In genomic region chr19:12778905-12779161, GRCh38 we compare ENCODE assay signal across 10 cellular contexts. TPM values are rescaled to one million over a fixed set of nuclear protein-coding genes. Genes with fewer than 3 reads are reported as not detected.
DNase-seq lines count a peak whose midpoint lies in the region; ATAC-seq, FAIRE-seq and TF ChIP-seq lines count a peak whose summit lies in the region.
"Had no signal": no experiment of that assay in that cellular context is flagged by ENCODE, and none has a peak within 500 bp of the region (broad histone marks: within the 10 kb centered on the region; RNA-seq: fewer than 3 reads in every experiment).

No MANE protein-coding gene starts in this region.

- FAIRE-seq in H54 (lab: Jason Lieb, UNC) = no peak

- peak overlapping the region; percentile 98 for H3K4me2 ChIP-seq in Loucy (ENCODE audit: low read depth, low read length, poor library complexity, severe bottlenecking)

- H3K4me1 ChIP-seq in Loucy (ENCODE audit: insufficient read depth, low read length, poor library complexity, severe bottlenecking) = peaks cover 36% of the 10 kb centered on the region

- peak overlapping the region; percentile 92 for H3K4me3 Mint-ChIP-seq in natural killer cell treated with Interleukin-12 subunit alpha and Interleukin-12 subunit beta and Interleukin-15 and Interleukin-18, amount 100 ng/mL, for 72 hours

- no peaks in the 10 kb centered on the region for H3K9me3 ChIP-seq in Loucy (ENCODE audit: insufficient read depth, low read depth, low read length)

- no peaks in the 10 kb centered on the region for H4K20me1 ChIP-seq in Loucy (ENCODE audit: insufficient read depth, low read length, poor library complexity, severe bottlenecking)

- no peaks in the 10 kb centered on the region for H3K9me3 Mint-ChIP-seq in natural killer cell treated with Interleukin-12 subunit alpha and Interleukin-12 subunit beta and Interleukin-15 and Interleukin-18, amount 100 ng/mL, for 72 hours

- H3K36me3 ChIP-seq in Loucy (ENCODE audit: insufficient read depth, low read length) = no peaks in the 10 kb centered on the region

- H3K27me3 Mint-ChIP-seq in natural killer cell treated with Interleukin-12 subunit alpha and Interleukin-12 subunit beta and Interleukin-15 and Interleukin-18, amount 100 ng/mL, for 72 hours = no peaks in the 10 kb centered on the region

- no peaks in the 10 kb centered on the region for H3K9me2 ChIP-seq in Loucy (replicated peaks; ENCODE audit: low read depth, low read length)

- H2AFZ ChIP-seq in Loucy (ENCODE audit: low read length) = peak overlapping the region; percentile 88

- H3K4me3 ChIP-seq in AG10803 (ENCODE audit: low read length) (peak overlapping the region; percentile 80), Loucy (ENCODE audit: low read length, poor library complexity, severe bottlenecking) (peak overlapping the region; percentile 79), coronary artery (peak overlapping the region; percentile 91)

- no peak for TF ChIP-seq CTCF in AG10803 (conservative IDR thresholded peaks at IDR 0.05; ENCODE audit: low read length)
- TF ChIP-seq CTCF in Loucy (conservative IDR thresholded peaks at IDR 0.05; ENCODE audit: low read length) = no peak
- TF ChIP-seq CTCF in coronary artery (IDR thresholded peaks at IDR 0.05) = no peak

- H3K36me3 Mint-ChIP-seq in natural killer cell treated with Interleukin-12 subunit alpha and Interleukin-12 subunit beta and Interleukin-15 and Interleukin-18, amount 100 ng/mL, for 72 hours = no peaks in the 10 kb centered on the region

- peaks cover 26 to 29% of the 10 kb centered on the region in 2 donors for H3K4me1 Mint-ChIP-seq in natural killer cell treated with Interleukin-12 subunit alpha and Interleukin-12 subunit beta and Interleukin-15 and Interleukin-18, amount 100 ng/mL, for 72 hours (ENCODE audit: low read depth in 2 of 2)

- H3K79me2 ChIP-seq in Loucy (ENCODE audit: insufficient read depth, low read length) = no peaks in the 10 kb centered on the region

- H3K9ac ChIP-seq in Loucy (ENCODE audit: low read depth, low read length, poor library complexity, severe bottlenecking) = peak overlapping the region; percentile 79

- H3F3A ChIP-seq in Loucy (ENCODE audit: low read depth) = no peaks in the 10 kb centered on the region

- TF ChIP-seq POLR2A in H54 (IDR thresholded peaks at IDR 0.05; ENCODE audit: low read depth, low read length) = no peak

- DNase-seq in AG10803 (ENCODE audit: low read depth) = no peak
- no peak for DNase-seq in coronary artery (ENCODE audit: low spot score)
- DNase-seq in natural killer cell treated with Interleukin-12 subunit alpha and Interleukin-12 subunit beta and Interleukin-15 and Interleukin-18, amount 100 ng/mL, for 72 hours (ENCODE audit: low spot score) = no peak
- no peak for DNase-seq in KBM-7
- DNase-seq in G401 (ENCODE audit: low spot score) = no peak
- DNase-seq in H54 (ENCODE audit: insufficient read length, low spot score) = no peak
- no peak for DNase-seq in COLO829 (ENCODE audit: low spot score)

- H3K27me3 ChIP-seq in Loucy (ENCODE audit: insufficient read depth, low read length, poor library complexity, severe bottlenecking) = no peaks in the 10 kb centered on the region

- H3K27ac Mint-ChIP-seq in natural killer cell treated with Interleukin-12 subunit alpha and Interleukin-12 subunit beta and Interleukin-15 and Interleukin-18, amount 100 ng/mL, for 72 hours = peak overlapping the region; percentile 82 to 92

- no peak for ATAC-seq in natural killer cell treated with Interleukin-12 subunit alpha and Interleukin-12 subunit beta and Interleukin-15 and Interleukin-18, amount 100 ng/mL, for 72 hours

- peak overlapping the region; percentile 88 to 100 for H3K27ac ChIP-seq in coronary artery

- in situ Hi-C loops in KBM-7 (cut with MboI; ENCODE audit: low pct_unique_long_range_greater_than_20kb, low sequenced_read_pairs) (no loop called here), G401 (cut with HindIII; ENCODE audit: low sequenced_read_pairs) (no loop called here)

RNA-seq across cellular contexts. Expression of gene HOOK2, which starts 3.5 kb away (rescaled TPM):
- 10 to 100 TPM; 19.5 to 20.7 TPM for total RNA-seq in natural killer cell treated with Interleukin-12 subunit alpha and Interleukin-12 subunit beta and Interleukin-15 and Interleukin-18, amount 100 ng/mL, for 72 hours
- 19.4 and 20.2 TPM in 2 replicates for total RNA-seq in G401 (2014; rRNA removed; shearing (Covaris generic))

RNA-seq across cellular contexts. Expression of gene JUNB, which starts 12.5 kb away (rescaled TPM):
- total RNA-seq in natural killer cell treated with Interleukin-12 subunit alpha and Interleukin-12 subunit beta and Interleukin-15 and Interleukin-18, amount 100 ng/mL, for 72 hours = 100 to 1,000 TPM; 252 to 329 TPM
- 28.3 and 35.9 TPM in 2 replicates for total RNA-seq in G401 (2014; rRNA removed; shearing (Covaris generic))

RNA-seq across cellular contexts. Expression of gene PRDX2, which starts 22.8 kb away (rescaled TPM):
- total RNA-seq in natural killer cell treated with Interleukin-12 subunit alpha and Interleukin-12 subunit beta and Interleukin-15 and Interleukin-18, amount 100 ng/mL, for 72 hours = 100 to 1,000 TPM; 150 to 226 TPM
- total RNA-seq in G401 (2014; rRNA removed; shearing (Covaris generic)) = 290 and 300 TPM in 2 replicates

RNA-seq across cellular contexts. Expression of gene THSD8, which starts 23.0 kb away (rescaled TPM):
- 10 to 100 TPM in 1 of 2 donors, 1 to 10 TPM in 1; 8.7 to 19.5 TPM for total RNA-seq in natural killer cell treated with Interleukin-12 subunit alpha and Interleukin-12 subunit beta and Interleukin-15 and Interleukin-18, amount 100 ng/mL, for 72 hours
- not detected in 2 replicates for total RNA-seq in G401 (2014; rRNA removed; shearing (Covaris generic))
- total RNA-seq: NCI-H460 had no signal

RNA-seq across cellular contexts. Expression of gene BEST2, which starts 27.2 kb away (rescaled TPM):
- not detected for total RNA-seq in natural killer cell treated with Interleukin-12 subunit alpha and Interleukin-12 subunit beta and Interleukin-15 and Interleukin-18, amount 100 ng/mL, for 72 hours
- not detected in 2 replicates for total RNA-seq in G401 (2014; rRNA removed; shearing (Covaris generic))
- total RNA-seq: subcutaneous adipose tissue had no signal
